ENCODE assay signal across 1 cellular context in genomic region chr2:42101641-42102605, GRCh38.
TF ChIP-seq lines count a peak whose summit lies in the region.

No MANE protein-coding gene starts in this region.

TF ChIP-seq in HepG2, 621 proteins besides CTCF, POLR2A, EP300 and RAD21 (continued from another document and continues in another):
- TF ChIP-seq HNF1A (IDR thresholded peaks at IDR 0.05; ENCODE audit: low read depth) = 0 out of 2 replicates have a peak, but pooled peaks have one; percentile 29
- no peak for TF ChIP-seq HNF1A (CRISPR knock-in tag; IDR thresholded peaks at IDR 0.05; ENCODE audit: borderline replicate concordance)
- TF ChIP-seq ZNF547 (CRISPR knock-in tag; IDR thresholded peaks at IDR 0.05) = no peak
- no peak for TF ChIP-seq ELF1 (CRISPR knock-in tag; IDR thresholded peaks at IDR 0.05)
- no peak for TF ChIP-seq ZNF570 (CRISPR knock-in tag; IDR thresholded peaks at IDR 0.05; ENCODE audit: borderline replicate concordance)
- no peak for TF ChIP-seq ZNF660 (CRISPR knock-in tag; IDR thresholded peaks at IDR 0.05; ENCODE audit: borderline replicate concordance, low read depth)
- no peak for TF ChIP-seq RFX5 (IDR thresholded peaks at IDR 0.05; ENCODE audit: low read depth, low read length)
- peak; percentile 92 for TF ChIP-seq ATF3 (CRISPR knock-in tag; IDR thresholded peaks at IDR 0.05)
- no peak for TF ChIP-seq ATF6 (CRISPR knock-in tag; conservative IDR thresholded peaks at IDR 0.05)
- peak; percentile 45; the same call in 1 of the 2 replicates for TF ChIP-seq KLF11 (CRISPR knock-in tag; IDR thresholded peaks at IDR 0.05)
- no peak for TF ChIP-seq HOXA9 (CRISPR knock-in tag; IDR thresholded peaks at IDR 0.05; ENCODE audit: borderline replicate concordance)
- no peak for TF ChIP-seq ZSCAN29 (CRISPR knock-in tag; conservative IDR thresholded peaks at IDR 0.05)
- TF ChIP-seq KAT7 (CRISPR knock-in tag; IDR thresholded peaks at IDR 0.05; ENCODE audit: borderline replicate concordance) = no peak
- TF ChIP-seq HDAC2 (CRISPR knock-in tag; IDR thresholded peaks at IDR 0.05) = 0 out of 2 replicates have a peak, but pooled peaks have one; percentile 69
- no peak for TF ChIP-seq ISX (CRISPR knock-in tag; conservative IDR thresholded peaks at IDR 0.05)
- TF ChIP-seq POGZ (CRISPR knock-in tag; IDR thresholded peaks at IDR 0.05) = peak; percentile 73
- no peak for TF ChIP-seq ZSCAN20 (CRISPR knock-in tag; IDR thresholded peaks at IDR 0.05; ENCODE audit: borderline replicate concordance)
- no peak; the same call in 1 of the 2 replicates for TF ChIP-seq HMG20A (CRISPR knock-in tag; IDR thresholded peaks at IDR 0.05; ENCODE audit: borderline replicate concordance)
- no peak for TF ChIP-seq ZNF746 (CRISPR knock-in tag; IDR thresholded peaks at IDR 0.05)
- peak; percentile 99 for TF ChIP-seq MED1 (CRISPR knock-in tag; IDR thresholded peaks at IDR 0.05)
- TF ChIP-seq NCOA1 (CRISPR knock-in tag; IDR thresholded peaks at IDR 0.05) = no peak
- TF ChIP-seq SNAPC2 (CRISPR knock-in tag; IDR thresholded peaks at IDR 0.05) = 0 out of 2 replicates have a peak, but pooled peaks have one; percentile 48
- TF ChIP-seq BCL3 (CRISPR knock-in tag; IDR thresholded peaks at IDR 0.05) = no peak; the same call in 1 of the 2 replicates
- TF ChIP-seq FIP1L1 (IDR thresholded peaks at IDR 0.05; ENCODE audit: borderline replicate concordance, insufficient read depth, low read depth, low read length) = no peak
- TF ChIP-seq ZNF280B (CRISPR knock-in tag; IDR thresholded peaks at IDR 0.05; ENCODE audit: borderline replicate concordance) = no peak
- TF ChIP-seq ARID3A (IDR thresholded peaks at IDR 0.05; ENCODE audit: low read depth, low read length) = no peak
- TF ChIP-seq ZBTB4 (CRISPR knock-in tag; IDR thresholded peaks at IDR 0.05; ENCODE audit: borderline replicate concordance) = peak; percentile 93; the same call in 1 of the 2 replicates
- peak; percentile 56 for TF ChIP-seq MED8 (CRISPR knock-in tag; IDR thresholded peaks at IDR 0.05; ENCODE audit: insufficient replicate concordance)
- no peak for TF ChIP-seq CHCHD3 (CRISPR knock-in tag; IDR thresholded peaks at IDR 0.05)
- no peak for TF ChIP-seq REL (CRISPR knock-in tag; conservative IDR thresholded peaks at IDR 0.05)
- peak; percentile 43; the same call in 1 of the 2 replicates for TF ChIP-seq PRMT3 (CRISPR knock-in tag; IDR thresholded peaks at IDR 0.05; ENCODE audit: borderline replicate concordance, low read depth)
- TF ChIP-seq HOXA7 (CRISPR knock-in tag; IDR thresholded peaks at IDR 0.05) = no peak
- no peak for TF ChIP-seq TBP (CRISPR knock-in tag; IDR thresholded peaks at IDR 0.05)
- TF ChIP-seq PAX8 (CRISPR knock-in tag; IDR thresholded peaks at IDR 0.05; ENCODE audit: borderline replicate concordance) = no peak
- no peak for TF ChIP-seq ZNF674 (CRISPR knock-in tag; IDR thresholded peaks at IDR 0.05; ENCODE audit: low read depth)
- no peak for TF ChIP-seq ZNF704 (CRISPR knock-in tag; IDR thresholded peaks at IDR 0.05; ENCODE audit: borderline replicate concordance)
- no peak for TF ChIP-seq ZFP82 (CRISPR knock-in tag; IDR thresholded peaks at IDR 0.05; ENCODE audit: borderline replicate concordance)
- 0 out of 2 replicates have a peak, but pooled peaks have one; percentile 31 for TF ChIP-seq ZNF230 (CRISPR knock-in tag; IDR thresholded peaks at IDR 0.05)
- TF ChIP-seq ZNF337 (CRISPR knock-in tag; IDR thresholded peaks at IDR 0.05; ENCODE audit: borderline replicate concordance, low read depth) = no peak
- no peak for TF ChIP-seq ZNF17 (CRISPR knock-in tag; IDR thresholded peaks at IDR 0.05)
- TF ChIP-seq ZNF839 (CRISPR knock-in tag; IDR thresholded peaks at IDR 0.05; ENCODE audit: borderline replicate concordance) = no peak
- TF ChIP-seq KAT2B (IDR thresholded peaks at IDR 0.05; ENCODE audit: borderline replicate concordance, low read depth, low read length) = no peak
- no peak for TF ChIP-seq MZF1 (CRISPR knock-in tag; IDR thresholded peaks at IDR 0.05; ENCODE audit: borderline replicate concordance)
- TF ChIP-seq FUBP1 (CRISPR knock-in tag; IDR thresholded peaks at IDR 0.05; ENCODE audit: borderline replicate concordance) = 0 out of 2 replicates have a peak, but pooled peaks have one; percentile 78
- TF ChIP-seq KLF16 (CRISPR knock-in tag; IDR thresholded peaks at IDR 0.05) = peak in 1 of 2 experiments; percentile 41; a peak in 1 of 4 replicates
- peak; percentile 50; the same call in 1 of the 2 replicates for TF ChIP-seq MIXL1 (CRISPR knock-in tag; IDR thresholded peaks at IDR 0.05)
- TF ChIP-seq ZFP90 (CRISPR knock-in tag; IDR thresholded peaks at IDR 0.05; ENCODE audit: borderline replicate concordance) = 0 out of 2 replicates have a peak, but pooled peaks have one; percentile 68
- no peak for TF ChIP-seq SYNCRIP (IDR thresholded peaks at IDR 0.05; ENCODE audit: insufficient read depth, low read depth, low read length)
- peak; percentile 93; the same call in 1 of the 2 replicates for TF ChIP-seq NRL (CRISPR knock-in tag; IDR thresholded peaks at IDR 0.05; ENCODE audit: borderline replicate concordance)
- TF ChIP-seq CEBPG (CRISPR knock-in tag; IDR thresholded peaks at IDR 0.05) = peak; percentile 39
